Comparison of ENCODE assay signal across 20 cellular contexts in genomic region chr1:93531193-93531592, GRCh38.
DNase-seq lines count a peak whose midpoint lies in the region; ATAC-seq and TF ChIP-seq lines count a peak whose summit lies in the region.
"Had no signal": no experiment of that assay in that cellular context is flagged by ENCODE, and none has a peak within 500 bp of the region (broad histone marks: within the 10 kb centered on the region; RNA-seq: fewer than 3 reads in every experiment).

No MANE protein-coding gene starts in this region.

- BruUV-seq in Calu3 (replicated peaks; lab: Mats Ljungman, UMichigan), result no TSS peak

- H3K27me3 Mint-ChIP-seq in Calu3 (ENCODE audit: unreplicated experiment) (no peaks in the 10 kb centered on the region), mesothelial cell of epicardium (ENCODE audit: low read depth) (no peaks in the 10 kb centered on the region)
- peaks cover 7% of the 10 kb centered on the region for H3K27me3 Mint-ChIP-seq in activated naive CD8-positive, alpha-beta T cell treated with anti-CD3 and anti-CD28 coated beads for 36 hours

- CTCF ChIA-PET in Calu3 (lab: Charles Lee), result no interaction called here

- H3K4me3 Mint-ChIP-seq in Calu3 (ENCODE audit: low read depth, unreplicated experiment), result no peak overlapping the region
- no peak overlapping the region for H3K4me3 Mint-ChIP-seq in mesothelial cell of epicardium
- H3K4me3 Mint-ChIP-seq in activated naive CD8-positive, alpha-beta T cell treated with anti-CD3 and anti-CD28 coated beads for 36 hours, result no peak overlapping the region
- H3K4me3 Mint-ChIP-seq: CD8-positive, alpha-beta memory T cell had no signal

- H3K27me3 ChIP-seq in testis, result no peaks in the 10 kb centered on the region

- intact Hi-C loops in Calu3 (cut with micrococcal nuclease; ENCODE audit: unreplicated experiment), result no loop called here
- intact Hi-C loops in testis (cut with DNase I; ENCODE audit: low total_unique reads), result no loop called here

- H3K36me3 ChIP-seq in testis (ENCODE audit: low read depth, missing control alignments), result no peaks in the 10 kb centered on the region
- H3K36me3 ChIP-seq: HAP-1 had no signal

- peaks cover 5% of the 10 kb centered on the region for H3K4me1 ChIP-seq in testis
- H3K4me1 ChIP-seq: HAP-1 had no signal

- TF ChIP-seq CTCF in Calu3 (IDR thresholded peaks at IDR 0.05; ENCODE audit: unreplicated experiment) (no peak), VCaP (conservative IDR thresholded peaks at IDR 0.05) (no peak), mesothelial cell of epicardium (IDR thresholded peaks at IDR 0.05; ENCODE audit: unreplicated experiment) (no peak), testis (IDR thresholded peaks at IDR 0.05) (no peak)

- TF ChIP-seq POLR2A in testis (IDR thresholded peaks at IDR 0.05), result no peak

- DNase-seq in Calu3 (no peak), NCI-H1105 treated with DMSO at 0.1 percent for 48 hours (lab: John Stamatoyannopoulos, UW) (peak; percentile 44), mesothelial cell of epicardium (ENCODE audit: low spot score in 2 of 2, unreplicated experiment in 2 of 2) (no peak), testis (no peak)
- DNase-seq in activated naive CD8-positive, alpha-beta T cell treated with anti-CD3 and anti-CD28 coated beads for 36 hours, result no peak
- DNase-seq: C1 segment of cervical spinal cord; CD8-positive, alpha-beta memory T cell; DMS79; KBM-7; NCI-H146; NCI-H2029 treated with DMSO at 0.1 percent for 48 hours; NCI-H2171 treated with DMSO at 0.1 percent for 48 hours; NCI-H446 treated with DMSO at 0.1 percent for 48 hours; OCI-M1; Right ventricle myocardium superior; T-helper 1 cell had no signal

- H3K36me3 Mint-ChIP-seq in Calu3 (ENCODE audit: insufficient read depth, unreplicated experiment), result peaks cover 13% of the 10 kb centered on the region
- H3K36me3 Mint-ChIP-seq in mesothelial cell of epicardium, result peaks cover 44% of the 10 kb centered on the region
- H3K36me3 Mint-ChIP-seq in activated naive CD8-positive, alpha-beta T cell treated with anti-CD3 and anti-CD28 coated beads for 36 hours, result no peaks in the 10 kb centered on the region
- H3K36me3 Mint-ChIP-seq: CD8-positive, alpha-beta memory T cell had no signal

- 53 to 62% methylated on average over 2 of the region's 2 CpGs for WGBS in testis, 2 donors

- H3K27ac ChIP-seq in VCaP, result peak overlapping the region; percentile 75
- no peak overlapping the region for H3K27ac ChIP-seq in testis

- H3K4me3 ChIP-seq in testis, result no peak overlapping the region
- H3K4me3 ChIP-seq: HAP-1 had no signal

- H3K9me3 Mint-ChIP-seq in Calu3 (ENCODE audit: low read depth, unreplicated experiment) (no peaks in the 10 kb centered on the region), mesothelial cell of epicardium (no peaks in the 10 kb centered on the region)
- no peaks in the 10 kb centered on the region for H3K9me3 Mint-ChIP-seq in activated naive CD8-positive, alpha-beta T cell treated with anti-CD3 and anti-CD28 coated beads for 36 hours
- H3K9me3 Mint-ChIP-seq: CD8-positive, alpha-beta memory T cell had no signal

- H3K4me1 Mint-ChIP-seq in Calu3 (ENCODE audit: low read depth, unreplicated experiment), result peaks cover 12% of the 10 kb centered on the region
- peaks cover 15% of the 10 kb centered on the region for H3K4me1 Mint-ChIP-seq in mesothelial cell of epicardium
- H3K4me1 Mint-ChIP-seq in activated naive CD8-positive, alpha-beta T cell treated with anti-CD3 and anti-CD28 coated beads for 36 hours, result no peaks in the 10 kb centered on the region
- H3K4me1 Mint-ChIP-seq: CD8-positive, alpha-beta memory T cell had no signal

- H3K27ac Mint-ChIP-seq in Calu3 (ENCODE audit: unreplicated experiment), result peak overlapping the region; percentile 10
- H3K27ac Mint-ChIP-seq in mesothelial cell of epicardium, result peak overlapping the region; percentile 51
- no peak overlapping the region for H3K27ac Mint-ChIP-seq in activated naive CD8-positive, alpha-beta T cell treated with anti-CD3 and anti-CD28 coated beads for 36 hours
- H3K27ac Mint-ChIP-seq: CD8-positive, alpha-beta memory T cell had no signal

- H3K9me3 ChIP-seq in testis, result no peaks in the 10 kb centered on the region
- H3K9me3 ChIP-seq: HAP-1 had no signal

- ATAC-seq in HG03521 (IDR thresholded peaks at IDR 0.05; ENCODE audit: unreplicated experiment) (no peak), HG02610 (IDR thresholded peaks at IDR 0.05; ENCODE audit: unreplicated experiment) (no peak)
